ENCODE assay signal across 1 cellular context in genomic region chr2:228039752-228040534, GRCh38.
TF ChIP-seq lines count a peak whose summit lies in the region.

No MANE protein-coding gene starts in this region.

TF ChIP-seq in SK-N-SH, 30 proteins besides CTCF, POLR2A, EP300 and RAD21 (continued from another document):
- no peak for TF ChIP-seq USF1 (IDR thresholded peaks at IDR 0.05; ENCODE audit: borderline replicate concordance, low read depth)
